ENCODE assay signal across 9 cellular contexts in genomic region chr3:65170357-65171090, GRCh38.
DNase-seq lines count a peak whose midpoint lies in the region; ATAC-seq and TF ChIP-seq lines count a peak whose summit lies in the region.
"Had no signal": no experiment of that assay in that cellular context is flagged by ENCODE, and none has a peak within 500 bp of the region (broad histone marks: within the 10 kb centered on the region; RNA-seq: fewer than 3 reads in every experiment).

No MANE protein-coding gene starts in this region.

- no peak overlapping the region for H3K27ac Mint-ChIP-seq in activated naive CD4-positive, alpha-beta T cell treated with anti-CD3 and anti-CD28 coated beads, Interleukin-2, amount 50 U/mL, for 72 hours

- TF ChIP-seq CTCF in 22Rv1 (IDR thresholded peaks at IDR 0.05) (peak; percentile 57), dorsolateral prefrontal cortex (IDR thresholded peaks at IDR 0.05 in 54 of 56, conservative IDR thresholded peaks at IDR 0.05 in 2 of 56; ENCODE audit: low read depth in 1 of 56, partially characterized antibody in 56 of 56) (peak in 55 of 56 donors; percentile 14 to 64 (median 42)), lung (IDR thresholded peaks at IDR 0.05; ENCODE audit: control extremely low read depth, extremely low read depth) (no peak), vagina (IDR thresholded peaks at IDR 0.05) (no peak)

- peaks cover 0 to 2% of the 10 kb centered on the region in 2 donors for H3K9me3 ChIP-seq in lung (ENCODE audit: control insufficient read depth in 2 of 2, insufficient read depth in 1 of 2, low read length in 1 of 2)
- H3K9me3 ChIP-seq in vagina = no peaks in the 10 kb centered on the region

- intact Hi-C loops in dorsolateral prefrontal cortex (cut with DNase I) = loop anchor here in 1 of 2 donors (5.0 kb wide), 1 partner anchor 638 kb away; no protein-coding TSS in a partner anchor
- intact Hi-C loops in vagina (cut with DNase I) = no loop called here

- no peak for TF ChIP-seq POLR2A in vagina (IDR thresholded peaks at IDR 0.05)

- H3K36me3 Mint-ChIP-seq in activated naive CD4-positive, alpha-beta T cell treated with anti-CD3 and anti-CD28 coated beads, Interleukin-2, amount 50 U/mL, for 72 hours = peaks cover 0 to 6% of the 10 kb centered on the region in 2 donors

- H3K27ac ChIP-seq in 22Rv1 = no peak overlapping the region
- H3K27ac ChIP-seq in dorsolateral prefrontal cortex = peak overlapping the region in 12 of 59 donors; percentile 2 to 70 (median 27)
- peak overlapping the region; percentile 20 to 63 for H3K27ac ChIP-seq in lung (ENCODE audit: low read depth in 1 of 2, low read length in 1 of 2)
- peak overlapping the region; percentile 35 for H3K27ac ChIP-seq in vagina

- DNase-seq in LoVo (ENCODE audit: low spot score) (peak; percentile 2), dorsolateral prefrontal cortex (peak in 8 of 10 donors; percentile 4 to 56 (median 44)), lung (ENCODE audit: low spot score) (peak; percentile 68), vagina (ENCODE audit: extremely low spot score in 2 of 2) (peak in 1 of 2 donors; percentile 90), NCI-H510A treated with DMSO at 0.1 percent for 48 hours (lab: John Stamatoyannopoulos, UW) (no peak)
- DNase-seq in activated naive CD4-positive, alpha-beta T cell treated with anti-CD3 and anti-CD28 coated beads, Interleukin-2, amount 50 U/mL, for 72 hours (ENCODE audit: low spot score in 2 of 2) = no peak
- no peak for DNase-seq in activated CD8-positive, alpha-beta memory T cell treated with anti-CD3 and anti-CD28 coated beads, Interleukin-2, amount 50 U/mL, for 4 hours
- DNase-seq: DND-41 had no signal

- peak overlapping the region in 5 of 59 donors; percentile 3 to 35 (median 10) for H3K4me3 ChIP-seq in dorsolateral prefrontal cortex
- H3K4me3 ChIP-seq in lung = no peak overlapping the region
- H3K4me3 ChIP-seq in vagina = no peak overlapping the region

- peaks cover 23 to 24% of the 10 kb centered on the region in 2 donors for H3K9me3 Mint-ChIP-seq in activated naive CD4-positive, alpha-beta T cell treated with anti-CD3 and anti-CD28 coated beads, Interleukin-2, amount 50 U/mL, for 72 hours

- ATAC-seq in lung (ENCODE audit: insufficient read depth, low FRiP score) = peak; percentile 48
- ATAC-seq in activated naive CD4-positive, alpha-beta T cell treated with anti-CD3 and anti-CD28 coated beads, Interleukin-2, amount 50 U/mL, for 72 hours = no peak

- WGBS in lung, 2 donors = 37 to 61% methylated on average over 12 of the region's 12 CpGs

- no peaks in the 10 kb centered on the region for H3K36me3 ChIP-seq in lung (ENCODE audit: control insufficient read depth in 2 of 2, insufficient read depth in 2 of 2, low read length in 2 of 2)
- no peaks in the 10 kb centered on the region for H3K36me3 ChIP-seq in vagina

- H3K27me3 ChIP-seq in dorsolateral prefrontal cortex = peaks cover 0 to 3% (median 0%) of the 10 kb centered on the region in 45 donors
- H3K27me3 ChIP-seq in lung (ENCODE audit: control insufficient read depth, insufficient read depth) = no peaks in the 10 kb centered on the region
- no peaks in the 10 kb centered on the region for H3K27me3 ChIP-seq in vagina

- H3K4me1 ChIP-seq in lung (ENCODE audit: control insufficient read depth in 2 of 2, insufficient read depth in 2 of 2, low read length in 2 of 2) (peaks cover 0 to 5% of the 10 kb centered on the region in 2 donors), vagina (peaks cover 14% of the 10 kb centered on the region)

Comparison
In these comparisons a context has a peak if more than half of its experiments do, and no peak if none do; other contexts are left out.
1. CTCF ChIP-seq: peak in 22Rv1 (single experiment) and dorsolateral prefrontal cortex (55 of 56); none in lung (single experiment) and vagina (0 of 3).
2. DNase-seq: peak in LoVo (single experiment), dorsolateral prefrontal cortex (8 of 10) and lung (single experiment); none in NCI-H510A treated with DMSO at 0.1 percent for 48 hours (single experiment), activated naive CD4-positive, alpha-beta T cell treated with anti-CD3 and anti-CD28 coated beads, Interleukin-2, amount 50 U/mL, for 72 hours (0 of 2) and activated CD8-positive, alpha-beta memory T cell treated with anti-CD3 and anti-CD28 coated beads, Interleukin-2, amount 50 U/mL, for 4 hours (single experiment).